Comparison of ENCODE assay signal across 26 cellular contexts in the genomic region with DNA sequence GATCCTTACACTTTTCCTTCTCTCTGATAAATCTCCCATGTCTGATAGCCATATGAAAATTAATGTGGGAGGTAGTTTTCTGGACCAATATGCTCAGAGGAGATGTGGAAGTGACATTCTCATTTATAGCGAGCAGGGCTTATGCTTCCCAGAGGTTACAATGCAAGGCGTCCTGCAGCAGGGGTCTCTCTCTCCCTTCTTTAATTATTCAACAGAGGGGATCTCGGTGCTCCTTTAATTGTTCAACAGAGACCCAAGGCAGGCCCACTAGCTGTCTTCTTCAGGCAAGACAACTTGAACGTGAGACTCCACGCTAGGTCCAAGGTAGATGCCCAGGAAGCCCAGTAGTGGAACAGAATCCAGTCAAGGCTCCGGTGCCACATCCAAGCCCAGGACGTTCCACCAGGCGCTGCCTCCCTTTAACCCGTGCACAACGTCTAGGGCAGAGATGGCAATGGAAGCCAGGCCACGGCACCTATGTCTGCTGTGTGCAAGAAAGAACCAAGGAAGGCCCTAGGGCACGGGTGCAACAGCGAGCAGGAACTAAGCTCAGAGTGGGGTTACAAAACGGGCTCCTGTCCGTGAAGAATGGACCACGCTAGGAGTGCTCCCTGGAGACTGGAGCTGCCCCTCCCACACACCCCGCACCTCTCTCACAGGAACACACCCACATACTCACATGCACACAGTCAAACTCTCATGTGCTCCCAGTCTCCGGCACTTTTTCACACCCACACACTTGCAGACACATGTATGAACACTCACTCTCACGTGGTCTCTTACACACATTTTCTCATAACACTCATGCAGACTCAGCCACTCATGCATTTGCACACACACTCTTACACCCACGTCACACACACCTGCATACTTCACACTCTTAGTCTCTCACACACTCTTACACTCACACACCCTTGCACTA.
DNase-seq lines count a peak whose midpoint lies in the region; ATAC-seq and TF ChIP-seq lines count a peak whose summit lies in the region.
"Had no signal": no experiment of that assay in that cellular context is flagged by ENCODE, and none has a peak within 500 bp of the region (broad histone marks: within the 10 kb centered on the region; RNA-seq: fewer than 3 reads in every experiment).

No MANE protein-coding gene starts in this region.

- H3K36me3 Mint-ChIP-seq in CD14-positive monocyte (peaks cover 42 to 61% of the 10 kb centered on the region in 2 donors), endothelial cell (ENCODE audit: low read depth, unreplicated experiment) (peaks cover 4% of the 10 kb centered on the region)
- H3K36me3 Mint-ChIP-seq: activated naive CD4-positive, alpha-beta T cell treated with anti-CD3 and anti-CD28 coated beads, Interleukin-2, amount 10 ng/mL, durations not matched to agents 7 days and 5 days; CD4-positive, alpha-beta memory T cell had no signal

- H3K9me3 ChIP-seq in HEK293 (ENCODE audit: control insufficient read depth, insufficient read depth, low read depth, low read length) (no peaks in the 10 kb centered on the region), OCI-LY7 (ENCODE audit: low read length) (no peaks in the 10 kb centered on the region)
- H3K9me3 ChIP-seq: ascending aorta, esophagus squamous epithelium, gastroesophageal sphincter had no signal

- H3K79me2 ChIP-seq in OCI-LY7 (ENCODE audit: insufficient read depth, low read depth, low read length), result no peaks in the 10 kb centered on the region

- no peaks in the 10 kb centered on the region for H3K4me1 ChIP-seq in HEK293 (ENCODE audit: control insufficient read depth, insufficient read depth, low read length)
- no peaks in the 10 kb centered on the region for H3K4me1 ChIP-seq in OCI-LY7 (ENCODE audit: insufficient read depth, low read length, poor library complexity, severe bottlenecking)
- H3K4me1 ChIP-seq: ascending aorta had no signal

- TF ChIP-seq CTCF in HEK293 (tag by site-specific recombination; IDR thresholded peaks at IDR 0.05) (no peak), OCI-LY7 (conservative IDR thresholded peaks at IDR 0.05; ENCODE audit: low read length) (0 out of 2 replicates have a peak, but pooled peaks have one; percentile 28), coronary artery (IDR thresholded peaks at IDR 0.05) (no peak), CD14-positive monocyte (IDR thresholded peaks at IDR 0.05) (no peak), endothelial cell (IDR thresholded peaks at IDR 0.05; ENCODE audit: unreplicated experiment) (no peak)

- ATAC-seq in sciatic nerve (peak; percentile 14), GM21737 (IDR thresholded peaks at IDR 0.05; ENCODE audit: unreplicated experiment) (no peak)
- ATAC-seq: activated CD8-positive, alpha-beta T cell treated with anti-CD3 and anti-CD28 coated beads, Interleukin-2, amount 10 ng/mL, durations not matched to agents 7 days and 5 days; gastroesophageal sphincter; T-helper 17 cell had no signal

- H3K27ac ChIP-seq in HEK293 (ENCODE audit: extremely low read depth, low read depth, low read length) (no peak overlapping the region), OCI-LY7 (ENCODE audit: low read depth, low read length, poor library complexity, severe bottlenecking) (no peak overlapping the region), coronary artery (no peak overlapping the region)
- H3K27ac ChIP-seq: ascending aorta, esophagus squamous epithelium, gastroesophageal sphincter had no signal

- no peak overlapping the region for H3K4me2 ChIP-seq in OCI-LY7 (ENCODE audit: low read length)

- intact Hi-C loops in OCI-LY7 (cut with micrococcal nuclease; ENCODE audit: unreplicated experiment) (no loop called here), sciatic nerve (cut with DNase I) (no loop called here), CD14-positive monocyte (cut with micrococcal nuclease) (no loop called here)

- H3K36me3 ChIP-seq in HEK293 (ENCODE audit: control insufficient read depth in 2 of 2, insufficient read depth in 1 of 2, low read length in 2 of 2), result no peaks in the 10 kb centered on the region
- H3K36me3 ChIP-seq in OCI-LY7 (ENCODE audit: insufficient read depth, low read length), result no peaks in the 10 kb centered on the region
- H3K36me3 ChIP-seq: esophagus squamous epithelium, gastroesophageal sphincter had no signal

- DNase-seq in OCI-LY7 (ENCODE audit: low spot score) (peak; percentile 6), coronary artery (ENCODE audit: low spot score) (peak; percentile 64), sciatic nerve (ENCODE audit: low spot score) (no peak), CD14-positive monocyte (ENCODE audit: low spot score) (no peak), endothelial cell (ENCODE audit: low spot score) (no peak)
- DNase-seq: activated CD4-positive, CD25-positive, alpha-beta regulatory T cell; activated CD8-positive, alpha-beta T cell treated with anti-CD3 and anti-CD28 coated beads, Interleukin-2, amount 10 ng/mL, durations not matched to agents 7 days and 5 days; activated naive CD4-positive, alpha-beta T cell treated with anti-CD3 and anti-CD28 coated beads, Interleukin-2, amount 10 ng/mL, durations not matched to agents 7 days and 5 days; activated T-cell treated with anti-CD3 and anti-CD28 coated beads, Interleukin-2, amount 50 U/mL, for 1 hour; CD4-positive, alpha-beta memory T cell; DMS153; effector CD4-positive, alpha-beta T cell; esophagus squamous epithelium; KG1; kidney glomerular epithelial cell; mesenchymal stem cell; NCI-H2029 treated with DMSO at 0.1 percent for 48 hours; NCI-H510A treated with DMSO at 0.1 percent for 48 hours; nephron progenitor cell; stimulated activated CD4-positive, alpha-beta T cell treated with anti-CD3 and anti-CD28 coated beads, Interleukin-1b, Interleukin-23, amount 100 ng/mL, for 48 hours; stimulated activated naive CD4-positive, alpha-beta T cell; T-helper 17 cell had no signal

- POLR2A ChIA-PET in HEK293 (lab: Yijun Ruan, JAX), result no interaction called here
- POLR2A ChIA-PET in OCI-LY7 (lab: Charles Lee), result no interaction called here

- no TSS peak for BruUV-seq in OCI-LY7 (replicated peaks; lab: Mats Ljungman, UMichigan)

- no peaks in the 10 kb centered on the region for H3K4me1 Mint-ChIP-seq in CD14-positive monocyte
- peaks cover 12% of the 10 kb centered on the region for H3K4me1 Mint-ChIP-seq in endothelial cell (ENCODE audit: unreplicated experiment)
- H3K4me1 Mint-ChIP-seq: activated naive CD4-positive, alpha-beta T cell treated with anti-CD3 and anti-CD28 coated beads, Interleukin-2, amount 10 ng/mL, durations not matched to agents 7 days and 5 days; CD4-positive, alpha-beta memory T cell; T-helper 17 cell had no signal

- H3K4me3 Mint-ChIP-seq in CD14-positive monocyte (no peak overlapping the region), endothelial cell (ENCODE audit: unreplicated experiment) (no peak overlapping the region)
- H3K4me3 Mint-ChIP-seq: activated CD8-positive, alpha-beta T cell treated with anti-CD3 and anti-CD28 coated beads, Interleukin-2, amount 10 ng/mL, durations not matched to agents 7 days and 5 days; activated naive CD4-positive, alpha-beta T cell treated with anti-CD3 and anti-CD28 coated beads, Interleukin-2, amount 10 ng/mL, durations not matched to agents 7 days and 5 days; CD4-positive, alpha-beta memory T cell; nephron progenitor cell; T-helper 17 cell had no signal

- no peaks in the 10 kb centered on the region; the same call in 1 of the 2 replicates for H4K20me1 ChIP-seq in OCI-LY7 (ENCODE audit: insufficient read depth, low read length)

- H3K9me3 Mint-ChIP-seq in CD14-positive monocyte (no peaks in the 10 kb centered on the region), endothelial cell (ENCODE audit: unreplicated experiment) (no peaks in the 10 kb centered on the region)
- H3K9me3 Mint-ChIP-seq: activated naive CD4-positive, alpha-beta T cell treated with anti-CD3 and anti-CD28 coated beads, Interleukin-2, amount 10 ng/mL, durations not matched to agents 7 days and 5 days; CD4-positive, alpha-beta memory T cell; nephron progenitor cell had no signal

- H3K27me3 Mint-ChIP-seq in CD14-positive monocyte (ENCODE audit: low read depth in 3 of 3) (no peaks in the 10 kb centered on the region), endothelial cell (ENCODE audit: unreplicated experiment) (peaks cover 4% of the 10 kb centered on the region)
- H3K27me3 Mint-ChIP-seq: activated naive CD4-positive, alpha-beta T cell treated with anti-CD3 and anti-CD28 coated beads, Interleukin-2, amount 10 ng/mL, durations not matched to agents 7 days and 5 days; CD4-positive, alpha-beta memory T cell; T-helper 17 cell had no signal

- no peaks in the 10 kb centered on the region for H3K9me2 ChIP-seq in OCI-LY7 (ENCODE audit: insufficient read depth, low read length)

- H2AFZ ChIP-seq in OCI-LY7 (ENCODE audit: low read length), result no peak overlapping the region

- CTCF ChIA-PET in HEK293 (lab: Yijun Ruan, JAX), result interaction anchor here (0.6 to 1.5 kb wide), 4 partner anchors 9 to 467 kb away, joined by 3 to 7 read pairs (median 3); no protein-coding TSS in a partner anchor
- CTCF ChIA-PET in OCI-LY7 (lab: Charles Lee; ENCODE audit: unreplicated experiment), result no interaction called here

- peak overlapping the region in 1 of 7 donors; percentile 38 for H3K27ac Mint-ChIP-seq in CD14-positive monocyte
- no peak overlapping the region for H3K27ac Mint-ChIP-seq in endothelial cell (ENCODE audit: unreplicated experiment)
- H3K27ac Mint-ChIP-seq: activated CD8-positive, alpha-beta T cell treated with anti-CD3 and anti-CD28 coated beads, Interleukin-2, amount 10 ng/mL, durations not matched to agents 7 days and 5 days; activated naive CD4-positive, alpha-beta T cell treated with anti-CD3 and anti-CD28 coated beads, Interleukin-2, amount 10 ng/mL, durations not matched to agents 7 days and 5 days; CD4-positive, alpha-beta memory T cell; nephron progenitor cell; T-helper 17 cell had no signal

- no peak overlapping the region for H3K4me3 ChIP-seq in HEK293 (ENCODE audit: low read depth, low read length)
- no peak overlapping the region for H3K4me3 ChIP-seq in OCI-LY7 (ENCODE audit: low read depth, low read length, poor library complexity, severe bottlenecking)
- no peak overlapping the region for H3K4me3 ChIP-seq in coronary artery
- H3K4me3 ChIP-seq: ascending aorta, esophagus squamous epithelium, gastroesophageal sphincter had no signal

TF ChIP-seq in HEK293, 187 proteins besides CTCF, POLR2A, EP300 and RAD21 (continues in another document):
- TF ChIP-seq ZFHX2 (tag by site-specific recombination; conservative IDR thresholded peaks at IDR 0.05), result peak; percentile 90

Comparison
In these comparisons a context has a peak if more than half of its experiments do, and no peak if none do; other contexts are left out.
1. DNase-seq: peak in OCI-LY7 (single experiment) and coronary artery (single experiment); none in sciatic nerve (single experiment), CD14-positive monocyte (single experiment) and endothelial cell (single experiment).